1 cellular context compared by ENCODE assay signal in genomic region chr2:71452565-71452964, GRCh38.
TF ChIP-seq lines count a peak whose summit lies in the region.

No MANE protein-coding gene starts in this region.

TF ChIP-seq in K562, 482 proteins besides CTCF, POLR2A, EP300 and RAD21 (continued from another document):
- TF ChIP-seq CTCFL (IDR thresholded peaks at IDR 0.05; ENCODE audit: borderline replicate concordance, insufficient read depth, low read depth, low read length, poor library complexity, severe bottlenecking) (peak; percentile 86), ZBTB17 (CRISPR knock-in tag; IDR thresholded peaks at IDR 0.05) (no peak), MAFK (IDR thresholded peaks at IDR 0.05; ENCODE audit: low read length) (peak; percentile 45; the same call in 1 of the 2 replicates), KLF13 (tag; IDR thresholded peaks at IDR 0.05; ENCODE audit: borderline replicate concordance, low read depth) (no peak), RERE (CRISPR knock-in tag; IDR thresholded peaks at IDR 0.05; ENCODE audit: borderline replicate concordance) (no peak), SRF (CRISPR knock-in tag; IDR thresholded peaks at IDR 0.05) (no peak), RBM15 (IDR thresholded peaks at IDR 0.05; ENCODE audit: insufficient read depth, low read length) (no peak), ZKSCAN8 (CRISPR knock-in tag; IDR thresholded peaks at IDR 0.05) (no peak), ESRRB (CRISPR knock-in tag; IDR thresholded peaks at IDR 0.05; ENCODE audit: borderline replicate concordance) (no peak), CREM (IDR thresholded peaks at IDR 0.05; ENCODE audit: low read depth) (peak; percentile 14; the same call in 1 of the 2 replicates), NCOA4 (IDR thresholded peaks at IDR 0.05; ENCODE audit: partially characterized antibody) (no peak), TAL1 (IDR thresholded peaks at IDR 0.05) (peak; percentile 21; the same call in 1 of the 2 replicates), GMEB1 (CRISPR knock-in tag; IDR thresholded peaks at IDR 0.05) (no peak), ELF4 (CRISPR knock-in tag; IDR thresholded peaks at IDR 0.05) (no peak), ZEB2 (IDR thresholded peaks at IDR 0.05) (0 out of 2 replicates have a peak, but pooled peaks have one; percentile 36), CBX5 (IDR thresholded peaks at IDR 0.05; ENCODE audit: borderline replicate concordance, low read depth) (no peak), PHTF2 (CRISPR knock-in tag; IDR thresholded peaks at IDR 0.05) (no peak), NR1H2 (CRISPR knock-in tag; IDR thresholded peaks at IDR 0.05) (no peak), ZNF740 (CRISPR knock-in tag; IDR thresholded peaks at IDR 0.05) (no peak), ZNF740 (tag; IDR thresholded peaks at IDR 0.05) (no peak), POLR3G (IDR thresholded peaks at IDR 0.05; ENCODE audit: extremely low read depth, insufficient read length, insufficient replicate concordance) (no peak), PHF21A (IDR thresholded peaks at IDR 0.05; ENCODE audit: borderline replicate concordance, low read depth) (peak; percentile 57; the same call in 1 of the 2 replicates), THRA (IDR thresholded peaks at IDR 0.05) (no peak), STAT5A (IDR thresholded peaks at IDR 0.05; ENCODE audit: borderline replicate concordance, low read length) (no peak), ATF3 (IDR thresholded peaks at IDR 0.05) (peak; percentile 63), ATF3 (CRISPR knock-in tag; conservative IDR thresholded peaks at IDR 0.05) (no peak), ZNF384 (IDR thresholded peaks at IDR 0.05; ENCODE audit: low read depth, low read length) (peak; percentile 67; the same call in 1 of the 2 replicates), ZNF239 (CRISPR knock-in tag; IDR thresholded peaks at IDR 0.05) (no peak), KDM5B (IDR thresholded peaks at IDR 0.05; ENCODE audit: insufficient replicate concordance, low read depth, low read length) (no peak), PKNOX1 (IDR thresholded peaks at IDR 0.05) (peak; percentile 84), MAFG (tag; conservative IDR thresholded peaks at IDR 0.05) (no peak), PHB (CRISPR knock-in tag; IDR thresholded peaks at IDR 0.05) (no peak), HDGF (IDR thresholded peaks at IDR 0.05) (no peak), ZNF212 (CRISPR knock-in tag; IDR thresholded peaks at IDR 0.05) (no peak), ZNF354B (CRISPR knock-in tag; IDR thresholded peaks at IDR 0.05) (no peak), CREBBP (IDR thresholded peaks at IDR 0.05; ENCODE audit: low read depth, low read length) (no peak)
